In the genomic region with DNA sequence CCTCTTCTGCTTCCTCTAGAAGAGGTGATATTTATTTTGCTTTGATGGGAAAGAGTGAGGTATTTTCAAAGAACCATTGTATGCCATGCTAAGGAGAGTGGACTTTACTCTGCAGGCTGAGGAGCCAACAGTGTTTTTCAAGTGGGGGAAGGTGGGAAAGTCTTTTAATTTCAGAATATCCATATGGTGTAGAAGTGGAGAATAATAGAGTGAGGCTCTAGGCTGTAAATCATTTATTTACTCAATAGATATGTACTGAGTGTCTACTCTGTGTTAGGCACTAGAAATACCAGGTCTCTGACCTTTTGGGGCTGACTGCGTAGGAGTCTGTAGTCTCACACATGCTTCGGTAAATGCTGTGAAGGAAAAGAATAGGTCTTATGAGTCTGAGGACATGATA, we compare ENCODE assay signal across 1 cellular context.
TF ChIP-seq lines count a peak whose summit lies in the region.

No MANE protein-coding gene starts in this region.

TF ChIP-seq in WTC11, 78 proteins besides CTCF, POLR2A, EP300 and RAD21 (continued from another document):
- no peak for TF ChIP-seq NR2C2 (CRISPR knock-in tag; IDR thresholded peaks at IDR 0.05)
- no peak for TF ChIP-seq PRRX2 (CRISPR knock-in tag; IDR thresholded peaks at IDR 0.05)
